1 cellular context compared by ENCODE assay signal in genomic region chr18:51183372-51184091, GRCh38.
A peak's percentile ranks its signal among the peaks of the same experiment; 100 is the strongest.
TF ChIP-seq lines count a peak whose summit lies in the region.

No MANE protein-coding gene starts in this region.

TF ChIP-seq in HepG2, 621 proteins besides CTCF, POLR2A, EP300 and RAD21:
- TF ChIP-seq SNRNP70 (IDR thresholded peaks at IDR 0.05; ENCODE audit: low read depth, low read length) (no peak), ZNF121 (CRISPR knock-in tag; IDR thresholded peaks at IDR 0.05) (peak; percentile 69; the same call in 1 of the 2 replicates)
